ENCODE assay signal across 16 cellular contexts in the genomic region with DNA sequence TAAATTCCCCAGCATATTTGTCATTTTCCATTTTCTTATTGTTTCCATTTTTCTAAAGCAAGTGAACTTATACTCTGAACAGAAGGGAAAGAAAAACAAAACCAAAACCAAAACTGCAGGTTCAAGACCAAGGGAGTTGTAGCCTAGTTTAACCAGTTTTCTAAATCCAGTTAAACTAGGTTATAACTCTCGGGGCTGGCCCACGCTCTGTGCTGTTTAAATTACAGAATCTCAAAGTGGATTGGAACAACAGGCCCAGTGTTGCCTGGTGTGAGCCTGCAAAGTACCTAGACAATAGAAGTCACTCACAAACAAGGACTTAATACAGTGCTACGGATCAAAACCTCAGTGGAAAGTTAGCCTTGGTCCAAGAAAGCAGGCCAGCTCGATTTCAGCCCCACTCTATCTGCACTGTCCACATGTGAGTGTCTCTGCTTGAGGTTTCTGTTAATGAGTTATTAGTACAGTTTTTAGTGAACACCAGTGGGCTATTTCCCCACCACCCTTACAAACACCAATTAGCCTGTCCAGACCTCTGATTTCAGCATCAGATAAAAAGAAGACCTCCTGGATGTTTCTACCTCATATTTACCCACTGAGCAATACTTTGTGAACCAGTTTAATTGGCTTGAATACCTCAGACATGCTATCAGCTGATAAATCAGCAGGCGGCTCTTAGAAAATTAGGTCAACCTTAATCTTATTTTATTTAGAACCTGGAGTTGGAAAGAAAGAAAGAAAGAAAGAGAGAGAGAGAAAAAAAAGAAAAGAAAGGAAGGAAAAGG.
DNase-seq lines count a peak whose midpoint lies in the region; ATAC-seq and TF ChIP-seq lines count a peak whose summit lies in the region.
"Had no signal": no experiment of that assay in that cellular context is flagged by ENCODE, and none has a peak within 500 bp of the region (broad histone marks: within the 10 kb centered on the region; RNA-seq: fewer than 3 reads in every experiment).

No MANE protein-coding gene starts in this region.

- H3K4me3 ChIP-seq in KMS-11 (IDR thresholded peaks at IDR 0.05; ENCODE audit: insufficient read depth, low read depth, low read length) (no peak overlapping the region), epithelial cell of esophagus (ENCODE audit: low read length) (no peak overlapping the region), subcutaneous abdominal adipose tissue (ENCODE audit: low read depth in 1 of 5, low read length in 5 of 5) (no peak overlapping the region)
- H3K4me3 ChIP-seq: GM23338, upper lobe of right lung had no signal

- H3K27ac ChIP-seq in KMS-11: no peak overlapping the region
- H3K27ac ChIP-seq in subcutaneous abdominal adipose tissue (ENCODE audit: low read depth, low read length): peak overlapping the region; percentile 97

- no peak overlapping the region for H3K4me2 ChIP-seq in KMS-11
- H3K4me2 ChIP-seq: GM23338 had no signal

- no peak overlapping the region for H3K9ac ChIP-seq in KMS-11
- H3K9ac ChIP-seq in subcutaneous abdominal adipose tissue (ENCODE audit: low read length in 5 of 5): peak overlapping the region in 2 of 5 donors; percentile 9 to 63

- TF ChIP-seq CTCF in KMS-11 (conservative IDR thresholded peaks at IDR 0.05; ENCODE audit: low read depth, low read length) (no peak), epithelial cell of esophagus (IDR thresholded peaks at IDR 0.05; ENCODE audit: insufficient read depth, low read depth, low read length, missing control alignments) (no peak), nephron (IDR thresholded peaks at IDR 0.05; ENCODE audit: unreplicated experiment in 3 of 3) (no peak)

- no peaks in the 10 kb centered on the region for H3K27me3 ChIP-seq in KMS-11 (ENCODE audit: insufficient read depth, low read depth)
- H3K27me3 ChIP-seq in subcutaneous abdominal adipose tissue (ENCODE audit: control insufficient read depth in 5 of 5, insufficient read depth in 4 of 5, low read length in 5 of 5): no peaks in the 10 kb centered on the region
- H3K27me3 ChIP-seq: upper lobe of right lung had no signal

- peak overlapping the region; percentile 87 to 91 (median 91) for H3K27ac Mint-ChIP-seq in nephron
- H3K27ac Mint-ChIP-seq: activated CD4-positive, alpha-beta T cell treated with anti-CD3 and anti-CD28 coated beads for 36 hours; activated naive CD4-positive, alpha-beta T cell treated with anti-CD3 and anti-CD28 coated beads, Interleukin-2, amount 50 U/mL, for 72 hours; GM23338 had no signal

- no peaks in the 10 kb centered on the region for H3K27me3 Mint-ChIP-seq in nephron (ENCODE audit: low read depth)
- H3K27me3 Mint-ChIP-seq: activated CD4-positive, alpha-beta T cell treated with anti-CD3 and anti-CD28 coated beads for 36 hours had no signal

- ATAC-seq in HG02571 (IDR thresholded peaks at IDR 0.05; ENCODE audit: unreplicated experiment) (no peak), GM18907 (IDR thresholded peaks at IDR 0.05; ENCODE audit: unreplicated experiment) (no peak)
- ATAC-seq: activated CD4-positive, alpha-beta T cell treated with anti-CD3 and anti-CD28 coated beads for 36 hours; activated naive CD4-positive, alpha-beta T cell treated with anti-CD3 and anti-CD28 coated beads, Interleukin-2, amount 50 U/mL, for 72 hours; GM23338; upper lobe of right lung had no signal

- H3K4me1 Mint-ChIP-seq in nephron: peaks cover 17% of the 10 kb centered on the region
- H3K4me1 Mint-ChIP-seq: activated CD4-positive, alpha-beta T cell treated with anti-CD3 and anti-CD28 coated beads for 36 hours; GM23338 had no signal

- H2AFZ ChIP-seq in KMS-11 (ENCODE audit: low read depth): peak overlapping the region; percentile 28; the same call in 1 of the 2 replicates

- H3K4me3 Mint-ChIP-seq in nephron: no peak overlapping the region
- H3K4me3 Mint-ChIP-seq: activated CD4-positive, alpha-beta T cell treated with anti-CD3 and anti-CD28 coated beads for 36 hours; GM23338 had no signal

- H3K9me3 Mint-ChIP-seq in nephron: no peaks in the 10 kb centered on the region
- H3K9me3 Mint-ChIP-seq: GM23338 had no signal

- H3K9me3 ChIP-seq in subcutaneous abdominal adipose tissue (ENCODE audit: control insufficient read depth in 5 of 5, low read length in 5 of 5): no peaks in the 10 kb centered on the region
- H3K9me3 ChIP-seq: upper lobe of right lung had no signal

- H3K36me3 ChIP-seq in KMS-11 (ENCODE audit: insufficient read depth) (no peaks in the 10 kb centered on the region), subcutaneous abdominal adipose tissue (ENCODE audit: control insufficient read depth in 5 of 5, insufficient read depth in 5 of 5, low read length in 5 of 5) (no peaks in the 10 kb centered on the region)
- H3K36me3 ChIP-seq: upper lobe of right lung had no signal

- no peaks in the 10 kb centered on the region for H3K79me2 ChIP-seq in KMS-11 (ENCODE audit: insufficient read depth, low read depth)

- no peaks in the 10 kb centered on the region for H4K20me1 ChIP-seq in KMS-11 (ENCODE audit: insufficient read depth)

- H3K4me1 ChIP-seq in KMS-11 (ENCODE audit: low read depth, poor library complexity, severe bottlenecking) (no peaks in the 10 kb centered on the region), subcutaneous abdominal adipose tissue (ENCODE audit: control insufficient read depth in 5 of 5, insufficient read depth in 5 of 5, low read length in 5 of 5) (peaks cover 5 to 31% (median 15%) of the 10 kb centered on the region in 5 donors)
- H3K4me1 ChIP-seq: upper lobe of right lung had no signal

- DNase-seq in epithelial cell of esophagus (ENCODE audit: low read depth) (peak; percentile 51), cortex of kidney (lab: John Stamatoyannopoulos, UW) (no peak), HUDEP-2 (lab: John Stamatoyannopoulos, UW; ENCODE audit: unreplicated experiment in 76 of 76) (no peak)
- DNase-seq: activated CD4-positive, alpha-beta T cell treated with anti-CD3 and anti-CD28 coated beads for 36 hours; central memory CD4-positive, alpha-beta T cell; glutamatergic neuron; NCI-H748 treated with DMSO at 0.1 percent for 48 hours; stimulated activated CD4-positive, alpha-beta T cell treated with anti-CD3 and anti-CD28 coated beads, Interleukin-4, amount 100 ng/mL, for 1 hour; upper lobe of right lung had no signal

- no peaks in the 10 kb centered on the region for H3K36me3 Mint-ChIP-seq in nephron (ENCODE audit: low read depth)
- H3K36me3 Mint-ChIP-seq: activated naive CD4-positive, alpha-beta T cell treated with anti-CD3 and anti-CD28 coated beads, Interleukin-2, amount 50 U/mL, for 72 hours had no signal
